ENCODE assay signal across 7 cellular contexts in genomic region chr10:4241724-4242345, GRCh38.
DNase-seq lines count a peak whose midpoint lies in the region; ATAC-seq and TF ChIP-seq lines count a peak whose summit lies in the region.

No MANE protein-coding gene starts in this region.

- no peak for ATAC-seq in GM18861 (IDR thresholded peaks at IDR 0.05; ENCODE audit: unreplicated experiment)
- no peak for ATAC-seq in GM18517 (IDR thresholded peaks at IDR 0.05; ENCODE audit: unreplicated experiment)

- DNase-seq in OCI-M1 (lab: John Stamatoyannopoulos, UW) (peak; percentile 33), epidermal melanocyte (ENCODE audit: insufficient read length, low spot score) (peak; percentile 21), uterus (peak; percentile 54 to 56), BE2C (no peak)

- peak overlapping the region; percentile 62 to 63 for H3K27ac ChIP-seq in mucosa of rectum (ENCODE audit: low read depth in 2 of 2, low read length in 2 of 2)
- peak overlapping the region; percentile 85 to 95 for H3K27ac ChIP-seq in uterus

- H3K4me3 ChIP-seq in mucosa of rectum (ENCODE audit: low read length in 2 of 2) (peak overlapping the region in 1 of 2 donors; percentile 9), uterus (peak overlapping the region; percentile 11 to 31), BE2C (ENCODE audit: low read depth, low read length) (no peak overlapping the region)

- intact Hi-C loops in uterus (cut with DNase I; ENCODE audit: low total_unique reads), result loop anchor here (10.0 kb wide), 1 partner anchor 457 kb away; the partner anchor contains the start of gene KLF6

- no peaks in the 10 kb centered on the region for H3K36me3 ChIP-seq in mucosa of rectum (ENCODE audit: control insufficient read depth in 2 of 2, insufficient read depth in 2 of 2, low read length in 2 of 2)
- H3K36me3 ChIP-seq in uterus, result no peaks in the 10 kb centered on the region
- H3K36me3 ChIP-seq in BE2C, result no peaks in the 10 kb centered on the region

- no peaks in the 10 kb centered on the region for H3K27me3 ChIP-seq in mucosa of rectum (ENCODE audit: control insufficient read depth in 2 of 2, insufficient read depth in 2 of 2, low read length in 2 of 2)
- no peaks in the 10 kb centered on the region for H3K27me3 ChIP-seq in uterus
- no peaks in the 10 kb centered on the region for H3K27me3 ChIP-seq in BE2C

- H3K4me1 ChIP-seq in mucosa of rectum (ENCODE audit: control insufficient read depth in 2 of 2, insufficient read depth in 2 of 2, low read length in 2 of 2), result no peaks in the 10 kb centered on the region
- no peaks in the 10 kb centered on the region for H3K4me1 ChIP-seq in uterus
- H3K4me1 ChIP-seq in BE2C, result no peaks in the 10 kb centered on the region; the same call in 1 of the 2 replicates

- H3K9me3 ChIP-seq in mucosa of rectum (ENCODE audit: control insufficient read depth in 2 of 2, low read length in 2 of 2), result no peaks in the 10 kb centered on the region
- H3K9me3 ChIP-seq in uterus, result no peaks in the 10 kb centered on the region
- H3K9me3 ChIP-seq in BE2C, result no peaks in the 10 kb centered on the region

- TF ChIP-seq CTCF in uterus (IDR thresholded peaks at IDR 0.05) (no peak), BE2C (IDR thresholded peaks at IDR 0.05; ENCODE audit: low read depth, low read length) (no peak)

- no peak overlapping the region for H3K9ac ChIP-seq in mucosa of rectum (ENCODE audit: low read depth in 1 of 2, low read length in 2 of 2)

- peak in 1 of 2 donors; percentile 20 for TF ChIP-seq POLR2A in uterus (IDR thresholded peaks at IDR 0.05)
